8 cellular contexts compared by ENCODE assay signal in genomic region chr19:12872941-12873890, GRCh38. TPM values are rescaled to one million over a fixed set of nuclear protein-coding genes. Genes with fewer than 3 reads are reported as not detected.
A peak's percentile ranks its signal among the peaks of the same experiment; 100 is the strongest.
DNase-seq lines count a peak whose midpoint lies in the region; ATAC-seq and TF ChIP-seq lines count a peak whose summit lies in the region.

No MANE protein-coding gene starts in this region.

- peak overlapping the region; percentile 41 for H3K4me3 Mint-ChIP-seq in central memory CD8-positive, alpha-beta T cell

- TF ChIP-seq CTCF in lung (IDR thresholded peaks at IDR 0.05; ENCODE audit: control extremely low read depth, extremely low read depth) = no peak
- TF ChIP-seq CTCF in transverse colon (IDR thresholded peaks at IDR 0.05) = no peak

- H3K36me3 ChIP-seq in lung (ENCODE audit: control insufficient read depth in 2 of 2, insufficient read depth in 2 of 2, low read length in 2 of 2) = peaks cover 0 to 17% of the 10 kb centered on the region in 2 donors
- peaks cover 0 to 6% (median 0%) of the 10 kb centered on the region in 4 donors for H3K36me3 ChIP-seq in transverse colon

- no peak for TF ChIP-seq EP300 in transverse colon (IDR thresholded peaks at IDR 0.05; ENCODE audit: low read depth)

- no peaks in the 10 kb centered on the region for H3K9me3 Mint-ChIP-seq in central memory CD8-positive, alpha-beta T cell

- peaks cover 7% of the 10 kb centered on the region for H3K4me1 Mint-ChIP-seq in central memory CD8-positive, alpha-beta T cell

- 62 to 67% methylated on average over 70 of the region's 70 CpGs for WGBS in lung, 2 donors
- 29 to 78% methylated on average over 2 to 67 of the region's 70 CpGs for WGBS in transverse colon (ENCODE audit: low coverage in 1 of 2), 2 donors

- TF ChIP-seq POLR2A in transverse colon (IDR thresholded peaks at IDR 0.05) = no peak

- no peaks in the 10 kb centered on the region for H3K27me3 Mint-ChIP-seq in central memory CD8-positive, alpha-beta T cell

- H3K4me1 ChIP-seq in lung (ENCODE audit: control insufficient read depth in 2 of 2, insufficient read depth in 2 of 2, low read length in 2 of 2) (peaks cover 0 to 4% of the 10 kb centered on the region in 2 donors), transverse colon (peaks cover 0 to 6% (median 3%) of the 10 kb centered on the region in 4 donors)

- intact Hi-C loops in transverse colon (cut with DNase I; ENCODE audit: low total_unique reads) = no loop called here

- no peak overlapping the region for H3K27ac Mint-ChIP-seq in central memory CD8-positive, alpha-beta T cell (ENCODE audit: low read depth)

- in situ Hi-C loops in transverse colon (cut with MboI; ENCODE audit: low pct_ligation_motif_present in 1 of 4, low pct_unique_long_range_greater_than_20kb in 1 of 4, low sequenced_read_pairs in 3 of 4) = no loop called here

- peaks cover 0 to 3% of the 10 kb centered on the region in 2 donors for H3K9me3 ChIP-seq in lung (ENCODE audit: control insufficient read depth in 2 of 2, insufficient read depth in 1 of 2, low read length in 1 of 2)
- H3K9me3 ChIP-seq in transverse colon = no peaks in the 10 kb centered on the region

- ATAC-seq in central memory CD8-positive, alpha-beta T cell (replicated peaks; ENCODE audit: extremely low read depth, poor library complexity, severe bottlenecking) = peak; percentile 63
- ATAC-seq in lung (ENCODE audit: insufficient read depth, low FRiP score) = peak; percentile 67
- ATAC-seq in GM19463 (IDR thresholded peaks at IDR 0.05; ENCODE audit: unreplicated experiment) = no peak

- H3K4me3 ChIP-seq in lung = no peak overlapping the region
- H3K4me3 ChIP-seq in transverse colon = peak overlapping the region in 2 of 4 donors; percentile 10 to 23

- H3K36me3 Mint-ChIP-seq in central memory CD8-positive, alpha-beta T cell (ENCODE audit: insufficient read depth) = peaks cover 21% of the 10 kb centered on the region

- DNase-seq in NCI-H82 (lab: John Stamatoyannopoulos, UW) = peak; percentile 56
- no peak for DNase-seq in NCI-H82 treated with DMSO at 0.1 percent for 48 hours (lab: John Stamatoyannopoulos, UW; ENCODE audit: unreplicated experiment)
- peak; percentile 43 for DNase-seq in T follicular helper cell (ENCODE audit: low read depth)
- DNase-seq in central memory CD8-positive, alpha-beta T cell (ENCODE audit: low spot score in 2 of 2) = peak; percentile 39 to 51
- peak; percentile 90 for DNase-seq in lung (ENCODE audit: low spot score)
- peak; percentile 66 for DNase-seq in transverse colon
- no peak for DNase-seq in NCI-H226

- H3K27me3 ChIP-seq in lung (ENCODE audit: control insufficient read depth, insufficient read depth) (no peaks in the 10 kb centered on the region), transverse colon (no peaks in the 10 kb centered on the region)

- no peak overlapping the region for H3K27ac ChIP-seq in lung (ENCODE audit: low read depth in 1 of 2, low read length in 1 of 2)
- H3K27ac ChIP-seq in transverse colon = peak overlapping the region in 2 of 4 donors; percentile 18 to 49

RNA-seq across cellular contexts. Expression of gene DNASE2, which starts 8.0 kb away (rescaled TPM):
- total RNA-seq in lung (10 to 100 TPM; 31.2 to 68.0 TPM), transverse colon (10 to 100 TPM; 24.6 to 34.4 (median 34.4) TPM)
- 10 to 100 TPM; 32.2 to 72.3 TPM for polyA plus RNA-seq in lung

RNA-seq across cellular contexts. Expression of gene KLF1, which starts 13.8 kb away (rescaled TPM):
- total RNA-seq in lung (1 to 10 TPM in 1 of 2 donors, under 1 TPM in 1; 0.28 to 3.0 TPM), transverse colon (under 1 TPM in 1 of 4 donors, not detected in 3; 0.32 TPM)
- under 1 TPM; 0.26 to 0.61 TPM for polyA plus RNA-seq in lung

RNA-seq across cellular contexts. Expression of gene GCDH, which starts 17.7 kb away (rescaled TPM):
- total RNA-seq in lung (10 to 100 TPM; 24.0 to 31.3 TPM), transverse colon (10 to 100 TPM in 3 of 4 donors, 1 to 10 TPM in 1; 1.9 to 43.4 (median 33.2) TPM)
- 10 to 100 TPM; 15.6 to 33.8 TPM for polyA plus RNA-seq in lung

RNA-seq across cellular contexts. Expression of gene MAST1, which starts 34.9 kb away (rescaled TPM):
- total RNA-seq in lung (under 1 TPM; 0.55 to 0.88 TPM), transverse colon (1 to 10 TPM in 1 of 4 donors, under 1 TPM in 2, not detected in 1; 0.64 to 2.4 (median 0.82) TPM)
- polyA plus RNA-seq in lung = under 1 TPM; 0.08 to 0.26 TPM

RNA-seq across cellular contexts. Expression of gene RTBDN, which starts 38.8 kb away (rescaled TPM):
- not detected for total RNA-seq in lung
- polyA plus RNA-seq in lung = not detected
- not detected for total RNA-seq in transverse colon

Comparison
In these comparisons a context has a peak if more than half of its experiments do, and no peak if none do; other contexts are left out.
1. DNase-seq: peak in NCI-H82 (single experiment), T follicular helper cell (single experiment), central memory CD8-positive, alpha-beta T cell (2 of 2), lung (single experiment) and transverse colon (single experiment); none in NCI-H82 treated with DMSO at 0.1 percent for 48 hours (single experiment) and NCI-H226 (single experiment).